In the genomic region with DNA sequence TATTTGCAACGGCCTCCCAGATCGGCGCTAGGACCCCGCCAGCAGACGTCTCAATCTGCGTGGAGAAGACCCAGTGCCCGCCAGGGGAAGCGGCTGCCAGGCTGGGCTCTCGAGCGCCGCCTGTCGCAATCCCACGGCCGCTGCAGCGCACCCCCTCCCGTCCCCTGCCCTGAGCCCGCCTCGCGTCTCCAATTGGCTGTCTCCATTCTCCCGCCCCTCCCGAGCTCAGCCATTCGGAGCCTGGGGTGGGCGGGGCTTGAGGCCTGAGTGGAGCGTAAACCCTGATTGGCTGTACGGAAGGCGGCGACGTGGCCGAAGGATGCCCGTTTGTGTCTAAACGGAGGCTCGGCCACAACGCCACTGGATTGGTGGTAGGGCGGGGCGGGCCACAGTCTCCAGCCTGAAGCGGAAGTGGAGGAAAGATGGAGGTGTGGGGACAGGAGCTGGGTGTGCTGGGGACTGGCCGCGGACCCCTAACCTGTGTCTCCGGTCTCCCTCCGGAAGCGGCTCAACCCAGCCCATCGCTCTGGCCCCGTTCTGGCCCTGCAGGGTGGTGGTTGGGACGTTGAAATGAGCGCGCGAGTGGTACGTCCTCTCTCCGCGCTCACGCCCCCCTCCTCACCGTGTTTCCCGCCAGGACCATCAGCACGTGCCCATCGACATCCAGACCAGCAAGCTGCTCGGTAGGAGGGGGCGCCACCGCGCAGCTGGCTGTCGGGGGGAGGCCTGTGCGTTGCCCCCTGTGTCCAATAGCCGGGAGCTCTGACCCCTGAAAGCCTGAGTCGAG, we compare ENCODE assay signal across 1 cellular context.
TF ChIP-seq lines count a peak whose summit lies in the region.

A gene with protein sequence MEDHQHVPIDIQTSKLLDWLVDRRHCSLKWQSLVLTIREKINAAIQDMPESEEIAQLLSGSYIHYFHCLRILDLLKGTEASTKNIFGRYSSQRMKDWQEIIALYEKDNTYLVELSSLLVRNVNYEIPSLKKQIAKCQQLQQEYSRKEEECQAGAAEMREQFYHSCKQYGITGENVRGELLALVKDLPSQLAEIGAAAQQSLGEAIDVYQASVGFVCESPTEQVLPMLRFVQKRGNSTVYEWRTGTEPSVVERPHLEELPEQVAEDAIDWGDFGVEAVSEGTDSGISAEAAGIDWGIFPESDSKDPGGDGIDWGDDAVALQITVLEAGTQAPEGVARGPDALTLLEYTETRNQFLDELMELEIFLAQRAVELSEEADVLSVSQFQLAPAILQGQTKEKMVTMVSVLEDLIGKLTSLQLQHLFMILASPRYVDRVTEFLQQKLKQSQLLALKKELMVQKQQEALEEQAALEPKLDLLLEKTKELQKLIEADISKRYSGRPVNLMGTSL (plus strand): TSS at position 389 of the 787 bp plus-strand sequence. CDS start 34 bp downstream, at position 423.

TF ChIP-seq in HepG2, 621 proteins besides CTCF, POLR2A, EP300 and RAD21 (continued from another document and continues in another):
- TF ChIP-seq, protein P1, sequence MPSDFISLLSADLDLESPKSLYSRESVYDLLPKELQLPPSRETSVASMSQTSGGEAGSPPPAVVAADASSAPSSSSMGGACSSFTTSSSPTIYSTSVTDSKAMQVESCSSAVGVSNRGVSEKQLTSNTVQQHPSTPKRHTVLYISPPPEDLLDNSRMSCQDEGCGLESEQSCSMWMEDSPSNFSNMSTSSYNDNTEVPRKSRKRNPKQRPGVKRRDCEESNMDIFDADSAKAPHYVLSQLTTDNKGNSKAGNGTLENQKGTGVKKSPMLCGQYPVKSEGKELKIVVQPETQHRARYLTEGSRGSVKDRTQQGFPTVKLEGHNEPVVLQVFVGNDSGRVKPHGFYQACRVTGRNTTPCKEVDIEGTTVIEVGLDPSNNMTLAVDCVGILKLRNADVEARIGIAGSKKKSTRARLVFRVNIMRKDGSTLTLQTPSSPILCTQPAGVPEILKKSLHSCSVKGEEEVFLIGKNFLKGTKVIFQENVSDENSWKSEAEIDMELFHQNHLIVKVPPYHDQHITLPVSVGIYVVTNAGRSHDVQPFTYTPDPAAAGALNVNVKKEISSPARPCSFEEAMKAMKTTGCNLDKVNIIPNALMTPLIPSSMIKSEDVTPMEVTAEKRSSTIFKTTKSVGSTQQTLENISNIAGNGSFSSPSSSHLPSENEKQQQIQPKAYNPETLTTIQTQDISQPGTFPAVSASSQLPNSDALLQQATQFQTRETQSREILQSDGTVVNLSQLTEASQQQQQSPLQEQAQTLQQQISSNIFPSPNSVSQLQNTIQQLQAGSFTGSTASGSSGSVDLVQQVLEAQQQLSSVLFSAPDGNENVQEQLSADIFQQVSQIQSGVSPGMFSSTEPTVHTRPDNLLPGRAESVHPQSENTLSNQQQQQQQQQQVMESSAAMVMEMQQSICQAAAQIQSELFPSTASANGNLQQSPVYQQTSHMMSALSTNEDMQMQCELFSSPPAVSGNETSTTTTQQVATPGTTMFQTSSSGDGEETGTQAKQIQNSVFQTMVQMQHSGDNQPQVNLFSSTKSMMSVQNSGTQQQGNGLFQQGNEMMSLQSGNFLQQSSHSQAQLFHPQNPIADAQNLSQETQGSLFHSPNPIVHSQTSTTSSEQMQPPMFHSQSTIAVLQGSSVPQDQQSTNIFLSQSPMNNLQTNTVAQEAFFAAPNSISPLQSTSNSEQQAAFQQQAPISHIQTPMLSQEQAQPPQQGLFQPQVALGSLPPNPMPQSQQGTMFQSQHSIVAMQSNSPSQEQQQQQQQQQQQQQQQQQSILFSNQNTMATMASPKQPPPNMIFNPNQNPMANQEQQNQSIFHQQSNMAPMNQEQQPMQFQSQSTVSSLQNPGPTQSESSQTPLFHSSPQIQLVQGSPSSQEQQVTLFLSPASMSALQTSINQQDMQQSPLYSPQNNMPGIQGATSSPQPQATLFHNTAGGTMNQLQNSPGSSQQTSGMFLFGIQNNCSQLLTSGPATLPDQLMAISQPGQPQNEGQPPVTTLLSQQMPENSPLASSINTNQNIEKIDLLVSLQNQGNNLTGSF (CRISPR knock-in tag; IDR thresholded peaks at IDR 0.05), result peak; percentile 79
- TF ChIP-seq, protein P2, sequence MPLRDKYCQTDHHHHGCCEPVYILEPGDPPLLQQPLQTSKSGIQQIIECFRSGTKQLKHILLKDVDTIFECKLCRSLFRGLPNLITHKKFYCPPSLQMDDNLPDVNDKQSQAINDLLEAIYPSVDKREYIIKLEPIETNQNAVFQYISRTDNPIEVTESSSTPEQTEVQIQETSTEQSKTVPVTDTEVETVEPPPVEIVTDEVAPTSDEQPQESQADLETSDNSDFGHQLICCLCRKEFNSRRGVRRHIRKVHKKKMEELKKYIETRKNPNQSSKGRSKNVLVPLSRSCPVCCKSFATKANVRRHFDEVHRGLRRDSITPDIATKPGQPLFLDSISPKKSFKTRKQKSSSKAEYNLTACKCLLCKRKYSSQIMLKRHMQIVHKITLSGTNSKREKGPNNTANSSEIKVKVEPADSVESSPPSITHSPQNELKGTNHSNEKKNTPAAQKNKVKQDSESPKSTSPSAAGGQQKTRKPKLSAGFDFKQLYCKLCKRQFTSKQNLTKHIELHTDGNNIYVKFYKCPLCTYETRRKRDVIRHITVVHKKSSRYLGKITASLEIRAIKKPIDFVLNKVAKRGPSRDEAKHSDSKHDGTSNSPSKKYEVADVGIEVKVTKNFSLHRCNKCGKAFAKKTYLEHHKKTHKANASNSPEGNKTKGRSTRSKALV (CRISPR knock-in tag; IDR thresholded peaks at IDR 0.05), result peak; percentile 86; the same call in 1 of the 2 replicates
- TF ChIP-seq, protein P3, sequence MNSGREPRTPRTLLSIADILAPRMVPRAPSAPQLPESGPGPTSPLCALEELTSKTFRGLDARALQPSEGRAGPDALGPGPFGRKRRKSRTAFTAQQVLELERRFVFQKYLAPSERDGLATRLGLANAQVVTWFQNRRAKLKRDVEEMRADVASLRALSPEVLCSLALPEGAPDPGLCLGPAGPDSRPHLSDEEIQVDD (CRISPR knock-in tag; IDR thresholded peaks at IDR 0.05; ENCODE audit: borderline replicate concordance), result peak; percentile 98
- TF ChIP-seq SOX5 (CRISPR knock-in tag; IDR thresholded peaks at IDR 0.05; ENCODE audit: borderline replicate concordance) (peak; percentile 73), KLF9 (CRISPR knock-in tag; IDR thresholded peaks at IDR 0.05; ENCODE audit: low read depth) (peak; percentile 92; the same call in 1 of the 2 replicates), ZFY (CRISPR knock-in tag; IDR thresholded peaks at IDR 0.05) (peak; percentile 65), ZNF496 (CRISPR knock-in tag; IDR thresholded peaks at IDR 0.05; ENCODE audit: insufficient replicate concordance) (no peak), MBD4 (IDR thresholded peaks at IDR 0.05; ENCODE audit: borderline replicate concordance, low read length) (no peak), MATR3 (CRISPR knock-in tag; IDR thresholded peaks at IDR 0.05) (no peak), RBM39 (IDR thresholded peaks at IDR 0.05; ENCODE audit: low read depth, low read length, poor library complexity, severe bottlenecking) (no peak), KDM2A (CRISPR knock-in tag; IDR thresholded peaks at IDR 0.05; ENCODE audit: borderline replicate concordance, low read depth) (peak; percentile 94), CREM (IDR thresholded peaks at IDR 0.05) (peak; percentile 74), CREM (CRISPR knock-in tag; IDR thresholded peaks at IDR 0.05) (no peak), MXD4 (CRISPR knock-in tag; IDR thresholded peaks at IDR 0.05) (peak; percentile 77), XRCC5 (optimal IDR thresholded peaks at IDR 0.05; ENCODE audit: low read length) (peak; percentile 99), BRCA1 (CRISPR knock-in tag; IDR thresholded peaks at IDR 0.05) (peak; percentile 74; the same call in 1 of the 2 replicates), ELF1 (CRISPR knock-in tag; IDR thresholded peaks at IDR 0.05) (peak; percentile 97), HOXA3 (CRISPR knock-in tag; IDR thresholded peaks at IDR 0.05) (peak; percentile 64; the same call in 1 of the 2 replicates), IRF2 (CRISPR knock-in tag; IDR thresholded peaks at IDR 0.05) (peak; percentile 90), NFE2L1 (CRISPR knock-in tag; IDR thresholded peaks at IDR 0.05; ENCODE audit: borderline replicate concordance) (peak; percentile 65; the same call in 1 of the 2 replicates), KLF11 (CRISPR knock-in tag; IDR thresholded peaks at IDR 0.05) (peak; percentile 73; the same call in 1 of the 2 replicates), FOSL2 (CRISPR knock-in tag; IDR thresholded peaks at IDR 0.05) (peak; percentile 35)
- TF ChIP-seq, protein P4, sequence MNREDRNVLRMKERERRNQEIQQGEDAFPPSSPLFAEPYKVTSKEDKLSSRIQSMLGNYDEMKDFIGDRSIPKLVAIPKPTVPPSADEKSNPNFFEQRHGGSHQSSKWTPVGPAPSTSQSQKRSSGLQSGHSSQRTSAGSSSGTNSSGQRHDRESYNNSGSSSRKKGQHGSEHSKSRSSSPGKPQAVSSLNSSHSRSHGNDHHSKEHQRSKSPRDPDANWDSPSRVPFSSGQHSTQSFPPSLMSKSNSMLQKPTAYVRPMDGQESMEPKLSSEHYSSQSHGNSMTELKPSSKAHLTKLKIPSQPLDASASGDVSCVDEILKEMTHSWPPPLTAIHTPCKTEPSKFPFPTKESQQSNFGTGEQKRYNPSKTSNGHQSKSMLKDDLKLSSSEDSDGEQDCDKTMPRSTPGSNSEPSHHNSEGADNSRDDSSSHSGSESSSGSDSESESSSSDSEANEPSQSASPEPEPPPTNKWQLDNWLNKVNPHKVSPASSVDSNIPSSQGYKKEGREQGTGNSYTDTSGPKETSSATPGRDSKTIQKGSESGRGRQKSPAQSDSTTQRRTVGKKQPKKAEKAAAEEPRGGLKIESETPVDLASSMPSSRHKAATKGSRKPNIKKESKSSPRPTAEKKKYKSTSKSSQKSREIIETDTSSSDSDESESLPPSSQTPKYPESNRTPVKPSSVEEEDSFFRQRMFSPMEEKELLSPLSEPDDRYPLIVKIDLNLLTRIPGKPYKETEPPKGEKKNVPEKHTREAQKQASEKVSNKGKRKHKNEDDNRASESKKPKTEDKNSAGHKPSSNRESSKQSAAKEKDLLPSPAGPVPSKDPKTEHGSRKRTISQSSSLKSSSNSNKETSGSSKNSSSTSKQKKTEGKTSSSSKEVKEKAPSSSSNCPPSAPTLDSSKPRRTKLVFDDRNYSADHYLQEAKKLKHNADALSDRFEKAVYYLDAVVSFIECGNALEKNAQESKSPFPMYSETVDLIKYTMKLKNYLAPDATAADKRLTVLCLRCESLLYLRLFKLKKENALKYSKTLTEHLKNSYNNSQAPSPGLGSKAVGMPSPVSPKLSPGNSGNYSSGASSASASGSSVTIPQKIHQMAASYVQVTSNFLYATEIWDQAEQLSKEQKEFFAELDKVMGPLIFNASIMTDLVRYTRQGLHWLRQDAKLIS (CRISPR knock-in tag; IDR thresholded peaks at IDR 0.05), result peak; percentile 89; the same call in 1 of the 2 replicates
- TF ChIP-seq, protein P5, sequence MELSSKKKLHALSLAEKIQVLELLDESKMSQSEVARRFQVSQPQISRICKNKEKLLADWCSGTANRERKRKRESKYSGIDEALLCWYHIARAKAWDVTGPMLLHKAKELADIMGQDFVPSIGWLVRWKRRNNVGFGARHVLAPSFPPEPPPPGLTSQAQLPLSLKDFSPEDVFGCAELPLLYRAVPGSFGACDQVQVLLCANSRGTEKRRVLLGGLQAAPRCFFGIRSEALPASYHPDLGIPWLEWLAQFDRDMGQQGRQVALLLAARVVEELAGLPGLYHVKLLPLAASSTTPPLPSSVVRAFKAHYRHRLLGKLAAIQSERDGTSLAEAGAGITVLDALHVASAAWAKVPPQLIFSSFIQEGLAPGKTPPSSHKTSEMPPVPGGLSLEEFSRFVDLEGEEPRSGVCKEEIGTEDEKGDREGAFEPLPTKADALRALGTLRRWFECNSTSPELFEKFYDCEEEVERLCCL (CRISPR knock-in tag; IDR thresholded peaks at IDR 0.05; ENCODE audit: borderline replicate concordance), result peak; percentile 93
- TF ChIP-seq, protein P6, sequence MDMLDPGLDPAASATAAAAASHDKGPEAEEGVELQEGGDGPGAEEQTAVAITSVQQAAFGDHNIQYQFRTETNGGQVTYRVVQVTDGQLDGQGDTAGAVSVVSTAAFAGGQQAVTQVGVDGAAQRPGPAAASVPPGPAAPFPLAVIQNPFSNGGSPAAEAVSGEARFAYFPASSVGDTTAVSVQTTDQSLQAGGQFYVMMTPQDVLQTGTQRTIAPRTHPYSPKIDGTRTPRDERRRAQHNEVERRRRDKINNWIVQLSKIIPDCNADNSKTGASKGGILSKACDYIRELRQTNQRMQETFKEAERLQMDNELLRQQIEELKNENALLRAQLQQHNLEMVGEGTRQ (IDR thresholded peaks at IDR 0.05; ENCODE audit: low read depth, low read length), result no peak
- TF ChIP-seq, protein P6 (CRISPR knock-in tag; IDR thresholded peaks at IDR 0.05; ENCODE audit: borderline replicate concordance), result peak; percentile 38; the same call in 1 of the 2 replicates
- TF ChIP-seq, protein P7, sequence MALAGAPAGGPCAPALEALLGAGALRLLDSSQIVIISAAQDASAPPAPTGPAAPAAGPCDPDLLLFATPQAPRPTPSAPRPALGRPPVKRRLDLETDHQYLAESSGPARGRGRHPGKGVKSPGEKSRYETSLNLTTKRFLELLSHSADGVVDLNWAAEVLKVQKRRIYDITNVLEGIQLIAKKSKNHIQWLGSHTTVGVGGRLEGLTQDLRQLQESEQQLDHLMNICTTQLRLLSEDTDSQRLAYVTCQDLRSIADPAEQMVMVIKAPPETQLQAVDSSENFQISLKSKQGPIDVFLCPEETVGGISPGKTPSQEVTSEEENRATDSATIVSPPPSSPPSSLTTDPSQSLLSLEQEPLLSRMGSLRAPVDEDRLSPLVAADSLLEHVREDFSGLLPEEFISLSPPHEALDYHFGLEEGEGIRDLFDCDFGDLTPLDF (CRISPR knock-in tag; IDR thresholded peaks at IDR 0.05), result peak; percentile 81
- TF ChIP-seq, protein P8, sequence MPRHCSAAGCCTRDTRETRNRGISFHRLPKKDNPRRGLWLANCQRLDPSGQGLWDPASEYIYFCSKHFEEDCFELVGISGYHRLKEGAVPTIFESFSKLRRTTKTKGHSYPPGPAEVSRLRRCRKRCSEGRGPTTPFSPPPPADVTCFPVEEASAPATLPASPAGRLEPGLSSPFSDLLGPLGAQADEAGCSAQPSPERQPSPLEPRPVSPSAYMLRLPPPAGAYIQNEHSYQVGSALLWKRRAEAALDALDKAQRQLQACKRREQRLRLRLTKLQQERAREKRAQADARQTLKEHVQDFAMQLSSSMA (CRISPR knock-in tag; IDR thresholded peaks at IDR 0.05), result no peak; the same call in 1 of the 2 replicates
- TF ChIP-seq, protein P9, sequence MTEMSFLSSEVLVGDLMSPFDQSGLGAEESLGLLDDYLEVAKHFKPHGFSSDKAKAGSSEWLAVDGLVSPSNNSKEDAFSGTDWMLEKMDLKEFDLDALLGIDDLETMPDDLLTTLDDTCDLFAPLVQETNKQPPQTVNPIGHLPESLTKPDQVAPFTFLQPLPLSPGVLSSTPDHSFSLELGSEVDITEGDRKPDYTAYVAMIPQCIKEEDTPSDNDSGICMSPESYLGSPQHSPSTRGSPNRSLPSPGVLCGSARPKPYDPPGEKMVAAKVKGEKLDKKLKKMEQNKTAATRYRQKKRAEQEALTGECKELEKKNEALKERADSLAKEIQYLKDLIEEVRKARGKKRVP (CRISPR knock-in tag; IDR thresholded peaks at IDR 0.05), result peak in 1 of 2 experiments; percentile 64; a peak in 1 of 4 replicates
